In genomic region chr1:174152424-174152823, GRCh38 we compare ENCODE assay signal across 20 cellular contexts.
"Had no signal": no experiment of that assay in that cellular context is flagged by ENCODE, and none has a peak within 500 bp of the region (broad histone marks: within the 10 kb centered on the region; RNA-seq: fewer than 3 reads in every experiment).

No MANE protein-coding gene starts in this region.

- H3K27me3 Mint-ChIP-seq: activated CD8-positive, alpha-beta T cell treated with anti-CD3 and anti-CD28 coated beads for 36 hours; stimulated activated naive B cell treated with anti-CD40 and anti-IgM and Interleukin-4, amounts not matched to agents 10 μg/mL and 1 μg/mL and 100 μg/mL, for 72 hours had no signal

- H3K9me3 ChIP-seq: gastroesophageal sphincter, prostate gland, tibial artery, uterus had no signal

- H3K27ac Mint-ChIP-seq: activated CD8-positive, alpha-beta T cell treated with anti-CD3 and anti-CD28 coated beads for 36 hours; endodermal cell; stimulated activated naive B cell treated with anti-CD40 and anti-IgM and Interleukin-4, amounts not matched to agents 10 μg/mL and 1 μg/mL and 100 μg/mL, for 72 hours had no signal

- DNase-seq: activated CD4-positive, alpha-beta T cell treated with anti-CD3 and anti-CD28 coated beads for 1 hour; activated CD8-positive, alpha-beta memory T cell treated with anti-CD3 and anti-CD28 coated beads, Interleukin-2, amount 50 U/mL, for 48 hours; activated CD8-positive, alpha-beta T cell treated with anti-CD3 and anti-CD28 coated beads for 36 hours; activated naive CD4-positive, alpha-beta T cell treated with Interleukin-2 at 50 U/mL for 16 hours; anterior cingulate cortex; brain microvascular endothelial cell; endodermal cell; heart right ventricle; left colon; lower lobe of right lung; right cardiac atrium; stimulated activated CD4-positive, alpha-beta T cell treated with anti-CD3 and anti-CD28 coated beads, Interleukin-15, amount 100 ng/mL, for 24 hours; stimulated activated CD4-positive, alpha-beta T cell treated with anti-CD3 and anti-CD28 coated beads, Interleukin-4, amount 100 ng/mL, for 1 hour; stimulated activated naive B cell treated with anti-CD40 and anti-IgM and Interleukin-4, amounts not matched to agents 10 μg/mL and 1 μg/mL and 100 μg/mL, for 72 hours; tibial artery; uterus had no signal

- H3K27ac ChIP-seq: brain microvascular endothelial cell, gastroesophageal sphincter, lower lobe of right lung, prostate gland, tibial artery, uterus, VCaP had no signal

- ATAC-seq: gastroesophageal sphincter; heart right ventricle; left colon; lower lobe of right lung; stimulated activated naive B cell treated with anti-CD40 and anti-IgM and Interleukin-4, amounts not matched to agents 10 μg/mL and 1 μg/mL and 100 μg/mL, for 72 hours had no signal

- H3K4me3 Mint-ChIP-seq: activated CD8-positive, alpha-beta T cell treated with anti-CD3 and anti-CD28 coated beads for 36 hours; endodermal cell; stimulated activated naive B cell treated with anti-CD40 and anti-IgM and Interleukin-4, amounts not matched to agents 10 μg/mL and 1 μg/mL and 100 μg/mL, for 72 hours had no signal

- H3K36me3 ChIP-seq: brain microvascular endothelial cell, gastroesophageal sphincter, heart right ventricle, lower lobe of right lung, prostate gland, tibial artery, uterus had no signal

- H3K4me1 ChIP-seq: gastroesophageal sphincter, prostate gland, tibial artery, uterus had no signal

- H3K27me3 ChIP-seq: brain microvascular endothelial cell, gastroesophageal sphincter, heart right ventricle, tibial artery, uterus had no signal

- H3K4me3 ChIP-seq: gastroesophageal sphincter, heart right ventricle, lower lobe of right lung, prostate gland, skin epidermis, tibial artery, uterus had no signal
